ENCODE assay signal across 12 cellular contexts in genomic region chr2:161625314-161625919, GRCh38. TPM values are rescaled to one million over a fixed set of nuclear protein-coding genes. Genes with fewer than 3 reads are reported as not detected.
A peak's percentile ranks its signal among the peaks of the same experiment; 100 is the strongest.
DNase-seq lines count a peak whose midpoint lies in the region; ATAC-seq and TF ChIP-seq lines count a peak whose summit lies in the region.
"Had no signal": no experiment of that assay in that cellular context is flagged by ENCODE, and none has a peak within 500 bp of the region (broad histone marks: within the 10 kb centered on the region; RNA-seq: fewer than 3 reads in every experiment).

No MANE protein-coding gene starts in this region.

- H3K79me2 ChIP-seq in hepatocyte: no peaks in the 10 kb centered on the region

- H3K27ac ChIP-seq in HUES48 (ENCODE audit: low read depth, low read length) (peak overlapping the region; percentile 16), hepatocyte (no peak overlapping the region)
- H3K27ac ChIP-seq: adrenal gland had no signal

- peak overlapping the region in 1 of 2 donors; percentile 25 for H3K27ac Mint-ChIP-seq in T-cell

- peak overlapping the region; percentile 32 for H2AFZ ChIP-seq in hepatocyte

- H3K9me3 Mint-ChIP-seq in T-cell: no peaks in the 10 kb centered on the region

- no peak for TF ChIP-seq CTCF in hepatocyte (IDR thresholded peaks at IDR 0.05; ENCODE audit: poor library complexity)

- POLR2A ChIA-PET in T-cell (lab: Charles Lee): interaction anchor here in 1 of 2 donors (0.6 kb wide), 1 partner anchor 1336 kb away, joined by 3 read pairs; no protein-coding TSS in a partner anchor

- peaks cover 11 to 20% (median 13%) of the 10 kb centered on the region in 3 donors for H3K4me1 Mint-ChIP-seq in T-cell

- no peaks in the 10 kb centered on the region for H3K9me2 ChIP-seq in hepatocyte (replicated peaks; ENCODE audit: insufficient read depth)

- peaks cover 24 to 26% of the 10 kb centered on the region in 2 donors for H3K27me3 Mint-ChIP-seq in T-cell

- H3K4me3 Mint-ChIP-seq in T-cell: peak overlapping the region in 2 of 3 donors; percentile 32 to 67

- H3K9ac ChIP-seq in HUES48 (ENCODE audit: low read depth, low read length): no peak overlapping the region

- H4K20me1 ChIP-seq in hepatocyte (ENCODE audit: insufficient read depth, poor library complexity, severe bottlenecking): no peaks in the 10 kb centered on the region

- 4% methylated on average over 14 of the region's 14 CpGs for WGBS in hepatocyte (ENCODE audit: low lambda C conversion rate, missing lambda C conversion rate)

- H3K4me3 ChIP-seq in HUES48 (ENCODE audit: low read depth, low read length): peak overlapping the region; percentile 85
- H3K4me3 ChIP-seq in hepatocyte: no peak overlapping the region
- H3K4me3 ChIP-seq: adrenal gland had no signal

- H3K9me3 ChIP-seq in HUES48 (ENCODE audit: control insufficient read depth, insufficient read depth, low read length) (no peaks in the 10 kb centered on the region), hepatocyte (ENCODE audit: low read depth) (no peaks in the 10 kb centered on the region)
- H3K9me3 ChIP-seq: adrenal gland had no signal

- H3K36me3 ChIP-seq in HUES48 (ENCODE audit: control insufficient read depth, insufficient read depth, low read length): no peaks in the 10 kb centered on the region
- H3K36me3 ChIP-seq in hepatocyte (replicated peaks; ENCODE audit: insufficient read depth, low read depth): no peaks in the 10 kb centered on the region
- H3K36me3 ChIP-seq: adrenal gland had no signal

- H3K4me1 ChIP-seq in HUES48 (ENCODE audit: control insufficient read depth, insufficient read depth, low read length) (0 out of 2 replicates have a peak, but pooled peaks cover 3% of the 10 kb centered on the region), hepatocyte (ENCODE audit: insufficient read depth) (no peaks in the 10 kb centered on the region)
- H3K4me1 ChIP-seq: adrenal gland had no signal

- CTCF ChIA-PET in T-cell (lab: Charles Lee): interaction anchor here (0.6 to 1.0 kb wide), 2 partner anchors 32 to 331 kb away, joined by 3 read pairs; no protein-coding TSS in a partner anchor

- peak overlapping the region; percentile 81 for H3K4me2 ChIP-seq in hepatocyte

- DNase-seq in T-cell (no peak), hepatocyte (ENCODE audit: low spot score) (peak; percentile 12), pons (ENCODE audit: low spot score) (peak; percentile 19), NCI-H2107 treated with DMSO at 0.1 percent for 48 hours (lab: John Stamatoyannopoulos, UW; ENCODE audit: unreplicated experiment) (no peak)
- DNase-seq: adrenal gland, foreskin melanocyte, NCI-H510A had no signal

- peak in 1 of 4 experiments; percentile 31 for ATAC-seq in T-cell (replicated peaks in 1 of 4)
- ATAC-seq in HG02678 (IDR thresholded peaks at IDR 0.05; ENCODE audit: unreplicated experiment): no peak
- no peak for ATAC-seq in GM19023 (IDR thresholded peaks at IDR 0.05; ENCODE audit: unreplicated experiment)

- H3K36me3 Mint-ChIP-seq in T-cell: no peaks in the 10 kb centered on the region

- H3K27me3 ChIP-seq in HUES48 (ENCODE audit: control insufficient read depth, insufficient read depth, low read length) (peaks cover 21% of the 10 kb centered on the region), hepatocyte (peaks cover 38% of the 10 kb centered on the region)
- H3K27me3 ChIP-seq: adrenal gland had no signal

RNA-seq across cellular contexts. Expression of gene SLC4A10, which starts 1.2 kb away (rescaled TPM):
- 1 to 10 TPM in 3 of 5 donors, under 1 TPM in 2; 0.84 to 2.8 (median 1.2) TPM for total RNA-seq in T-cell
- total RNA-seq in hepatocyte: 0.24 TPM in 1 of 2 replicates, not detected in the other
- polyA plus RNA-seq in hepatocyte: not detected in 2 replicates
- total RNA-seq: Daoy, HepG2 had no signal
- polyA plus RNA-seq: HepG2 had no signal

Comparison
In these comparisons a context has a peak if more than half of its experiments do, and no peak if none do; other contexts are left out.
1. DNase-seq: peak in hepatocyte (single experiment) and pons (single experiment); none in T-cell (0 of 34) and NCI-H2107 treated with DMSO at 0.1 percent for 48 hours (single experiment).